In the genomic region with DNA sequence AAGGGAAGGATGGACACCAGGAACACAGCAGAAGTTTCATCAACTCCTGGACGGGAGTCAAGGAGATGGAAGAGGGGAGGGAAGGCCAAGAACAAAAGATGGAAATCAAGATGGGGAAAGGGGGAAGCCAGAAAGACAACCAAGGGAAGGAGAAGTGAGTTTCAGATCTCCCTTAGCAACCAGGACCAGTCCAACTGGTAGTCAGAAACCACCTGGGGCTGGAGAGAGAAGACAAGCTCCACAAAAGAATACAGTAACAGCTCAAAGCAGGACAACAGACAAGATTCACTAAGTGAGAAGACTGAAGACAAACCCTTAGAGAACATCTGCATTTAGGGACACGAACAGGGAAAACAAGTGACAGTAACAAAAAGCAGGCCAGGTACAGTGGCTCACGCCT, we compare ENCODE assay signal across 22 cellular contexts. TPM values are rescaled to one million over a fixed set of nuclear protein-coding genes. Genes with fewer than 3 reads are reported as not detected.
A peak's percentile ranks its signal among the peaks of the same experiment; 100 is the strongest.
DNase-seq lines count a peak whose midpoint lies in the region; ATAC-seq, FAIRE-seq and TF ChIP-seq lines count a peak whose summit lies in the region.
"Had no signal": no experiment of that assay in that cellular context is flagged by ENCODE, and none has a peak within 500 bp of the region (broad histone marks: within the 10 kb centered on the region; RNA-seq: fewer than 3 reads in every experiment).

No MANE protein-coding gene starts in this region.

- intact Hi-C loops in activated CD8-positive, alpha-beta T cell treated with anti-CD3 and anti-CD28 coated beads for 36 hours (cut with micrococcal nuclease) = no loop called here
- intact Hi-C loops in OCI-LY7 (cut with micrococcal nuclease; ENCODE audit: unreplicated experiment) = no loop called here

- no peaks in the 10 kb centered on the region for H3K9me3 ChIP-seq in OCI-LY7 (ENCODE audit: low read length)
- no peaks in the 10 kb centered on the region for H3K9me3 ChIP-seq in keratinocyte (ENCODE audit: control insufficient read depth, low read depth, low read length)

- peaks cover 60% of the 10 kb centered on the region for H3K79me2 ChIP-seq in OCI-LY7 (ENCODE audit: insufficient read depth, low read depth, low read length)
- no peaks in the 10 kb centered on the region for H3K79me2 ChIP-seq in keratinocyte (ENCODE audit: control insufficient read depth, insufficient read depth, low read length)

- H3K27me3 ChIP-seq in keratinocyte (ENCODE audit: control insufficient read depth, extremely low read depth, insufficient read depth, low read length) = no peaks in the 10 kb centered on the region

- H3K27me3 Mint-ChIP-seq in activated CD8-positive, alpha-beta T cell treated with anti-CD3 and anti-CD28 coated beads, Interleukin-2, amount 10 ng/mL, durations not matched to agents 7 days and 5 days (ENCODE audit: low read depth) = no peaks in the 10 kb centered on the region
- no peaks in the 10 kb centered on the region for H3K27me3 Mint-ChIP-seq in activated CD8-positive, alpha-beta T cell treated with anti-CD3 and anti-CD28 coated beads for 36 hours
- H3K27me3 Mint-ChIP-seq in stimulated activated naive B cell treated with anti-CD40 and anti-IgM and Interleukin-4, amounts not matched to agents 10 μg/mL and 1 μg/mL and 100 μg/mL, for 72 hours = no peaks in the 10 kb centered on the region
- H3K27me3 Mint-ChIP-seq: CD4-positive, alpha-beta memory T cell had no signal

- peak; percentile 46 for FAIRE-seq in keratinocyte (lab: Jason Lieb, UNC)
- FAIRE-seq: GM12892, GM18507, HTR-8/SVneo had no signal

- H4K20me1 ChIP-seq in OCI-LY7 (ENCODE audit: insufficient read depth, low read length) = peaks cover 18% of the 10 kb centered on the region; the same call in 1 of the 2 replicates
- no peaks in the 10 kb centered on the region for H4K20me1 ChIP-seq in keratinocyte (ENCODE audit: control insufficient read depth, extremely low read depth, insufficient read depth, low read length)

- no TSS peak for BruUV-seq in OCI-LY7 (replicated peaks; lab: Mats Ljungman, UMichigan)

- peaks cover 84% of the 10 kb centered on the region for H3K36me3 ChIP-seq in OCI-LY7 (ENCODE audit: insufficient read depth, low read length)
- peaks cover 3 to 12% of the 10 kb centered on the region in 2 experiments for H3K36me3 ChIP-seq in keratinocyte (ENCODE audit: control insufficient read depth in 2 of 2, extremely low read depth in 1 of 2, insufficient read depth in 2 of 2, low read length in 2 of 2)

- no peaks in the 10 kb centered on the region for H3K4me1 Mint-ChIP-seq in activated CD8-positive, alpha-beta T cell treated with anti-CD3 and anti-CD28 coated beads, Interleukin-2, amount 10 ng/mL, durations not matched to agents 7 days and 5 days (ENCODE audit: low read depth)
- H3K4me1 Mint-ChIP-seq in activated CD8-positive, alpha-beta T cell treated with anti-CD3 and anti-CD28 coated beads for 36 hours (ENCODE audit: low read depth) = no peaks in the 10 kb centered on the region
- H3K4me1 Mint-ChIP-seq in stimulated activated naive B cell treated with anti-CD40 and anti-IgM and Interleukin-4, amounts not matched to agents 10 μg/mL and 1 μg/mL and 100 μg/mL, for 72 hours = peaks cover 35 to 57% of the 10 kb centered on the region in 2 donors
- H3K4me1 Mint-ChIP-seq: CD4-positive, alpha-beta memory T cell had no signal

- H3K9me1 ChIP-seq in keratinocyte (ENCODE audit: control insufficient read depth, extremely low read depth, insufficient read depth, low read length) = no peaks in the 10 kb centered on the region

- H3K4me2 ChIP-seq in OCI-LY7 (ENCODE audit: low read length) (peak overlapping the region; percentile 21), keratinocyte (ENCODE audit: control insufficient read depth, extremely low read depth, insufficient read depth, low read depth, low read length) (peak overlapping the region; percentile 51)

- CTCF ChIA-PET in activated CD8-positive, alpha-beta T cell treated with anti-CD3 and anti-CD28 coated beads, Interleukin-2, amount 10 ng/mL, durations not matched to agents 7 days and 5 days (lab: Charles Lee) = no interaction called here
- CTCF ChIA-PET in activated CD8-positive, alpha-beta T cell treated with anti-CD3 and anti-CD28 coated beads for 36 hours (lab: Charles Lee) = no interaction called here
- CTCF ChIA-PET in OCI-LY7 (lab: Charles Lee; ENCODE audit: unreplicated experiment) = no interaction called here

- peaks cover 52% of the 10 kb centered on the region for H3K4me1 ChIP-seq in OCI-LY7 (ENCODE audit: insufficient read depth, low read length, poor library complexity, severe bottlenecking)
- H3K4me1 ChIP-seq in keratinocyte (ENCODE audit: control insufficient read depth, extremely low read depth, insufficient read depth, low read length) = peaks cover 13% of the 10 kb centered on the region

- H3K36me3 Mint-ChIP-seq in activated CD8-positive, alpha-beta T cell treated with anti-CD3 and anti-CD28 coated beads, Interleukin-2, amount 10 ng/mL, durations not matched to agents 7 days and 5 days (ENCODE audit: low read depth) = peaks cover 42% of the 10 kb centered on the region
- H3K36me3 Mint-ChIP-seq in activated CD8-positive, alpha-beta T cell treated with anti-CD3 and anti-CD28 coated beads for 36 hours (ENCODE audit: low read depth) = peaks cover 47% of the 10 kb centered on the region
- H3K36me3 Mint-ChIP-seq in stimulated activated naive B cell treated with anti-CD40 and anti-IgM and Interleukin-4, amounts not matched to agents 10 μg/mL and 1 μg/mL and 100 μg/mL, for 72 hours = peaks cover 33 to 50% of the 10 kb centered on the region in 2 donors

- H3K27ac ChIP-seq in OCI-LY7 (ENCODE audit: low read depth, low read length, poor library complexity, severe bottlenecking) (peak overlapping the region; percentile 55), keratinocyte (ENCODE audit: control insufficient read depth, insufficient read depth, low read length) (no peak overlapping the region)
- H3K27ac ChIP-seq: GM23248 had no signal

- DNase-seq in activated CD8-positive, alpha-beta T cell treated with anti-CD3 and anti-CD28 coated beads, Interleukin-2, amount 10 ng/mL, durations not matched to agents 7 days and 5 days = no peak
- DNase-seq in activated CD8-positive, alpha-beta T cell treated with anti-CD3 and anti-CD28 coated beads for 36 hours = no peak
- no peak for DNase-seq in OCI-LY7 (ENCODE audit: low spot score)
- DNase-seq in keratinocyte (ENCODE audit: low read depth, low spot score) = no peak
- DNase-seq in stimulated activated naive B cell treated with anti-CD40 and anti-IgM and Interleukin-4, amounts not matched to agents 10 μg/mL and 1 μg/mL and 100 μg/mL, for 72 hours = no peak
- DNase-seq in activated gamma-delta T cell (lab: John Stamatoyannopoulos, UW) = no peak
- no peak for DNase-seq in cerebellar cortex (ENCODE audit: low spot score)
- DNase-seq: CD4-positive, alpha-beta memory T cell; DMS53; GM23248; NCI-H1092 treated with DMSO at 0.1 percent for 48 hours; NCI-H146; NCI-H2081; NCI-H82; PC-3; RPMI8226; SIG-M5 had no signal

- dilution Hi-C loops in keratinocyte (cut with MboI; ENCODE audit: extremely low pct_ligation_motif_present, low sequenced_read_pairs) = no loop called here

- H3K9me2 ChIP-seq in OCI-LY7 (ENCODE audit: insufficient read depth, low read length) = no peaks in the 10 kb centered on the region

- H3K9ac ChIP-seq in keratinocyte (ENCODE audit: control insufficient read depth, extremely low read depth, insufficient read depth, low read length) = no peak overlapping the region
- H3K9ac ChIP-seq: GM23248 had no signal

- POLR2A ChIA-PET in activated CD8-positive, alpha-beta T cell treated with anti-CD3 and anti-CD28 coated beads, Interleukin-2, amount 10 ng/mL, durations not matched to agents 7 days and 5 days (lab: Charles Lee) = no interaction called here
- POLR2A ChIA-PET in activated CD8-positive, alpha-beta T cell treated with anti-CD3 and anti-CD28 coated beads for 36 hours (lab: Charles Lee) = no interaction called here
- POLR2A ChIA-PET in OCI-LY7 (lab: Charles Lee) = interaction anchor here (0.7 to 2.9 kb wide), 3 partner anchors 9 to 28 kb away, joined by 3 to 13 read pairs (median 4); no protein-coding TSS in a partner anchor

- H3K9me3 Mint-ChIP-seq in activated CD8-positive, alpha-beta T cell treated with anti-CD3 and anti-CD28 coated beads, Interleukin-2, amount 10 ng/mL, durations not matched to agents 7 days and 5 days (ENCODE audit: insufficient read depth) = no peaks in the 10 kb centered on the region
- H3K9me3 Mint-ChIP-seq in activated CD8-positive, alpha-beta T cell treated with anti-CD3 and anti-CD28 coated beads for 36 hours = no peaks in the 10 kb centered on the region
- H3K9me3 Mint-ChIP-seq in stimulated activated naive B cell treated with anti-CD40 and anti-IgM and Interleukin-4, amounts not matched to agents 10 μg/mL and 1 μg/mL and 100 μg/mL, for 72 hours = no peaks in the 10 kb centered on the region

- H3K4me3 Mint-ChIP-seq in activated CD8-positive, alpha-beta T cell treated with anti-CD3 and anti-CD28 coated beads, Interleukin-2, amount 10 ng/mL, durations not matched to agents 7 days and 5 days = no peak overlapping the region
- no peak overlapping the region for H3K4me3 Mint-ChIP-seq in activated CD8-positive, alpha-beta T cell treated with anti-CD3 and anti-CD28 coated beads for 36 hours
- H3K4me3 Mint-ChIP-seq in stimulated activated naive B cell treated with anti-CD40 and anti-IgM and Interleukin-4, amounts not matched to agents 10 μg/mL and 1 μg/mL and 100 μg/mL, for 72 hours = no peak overlapping the region
- H3K4me3 Mint-ChIP-seq: CD4-positive, alpha-beta memory T cell had no signal

- no peak for TF ChIP-seq CTCF in activated CD8-positive, alpha-beta T cell treated with anti-CD3 and anti-CD28 coated beads for 36 hours (IDR thresholded peaks at IDR 0.05)
- TF ChIP-seq CTCF in OCI-LY7 (conservative IDR thresholded peaks at IDR 0.05; ENCODE audit: low read length) (no peak), keratinocyte (optimal IDR thresholded peaks at IDR 0.05 in 1 of 3, IDR thresholded peaks at IDR 0.05 in 1 of 3, conservative IDR thresholded peaks at IDR 0.05 in 1 of 3; ENCODE audit: extremely low read depth in 1 of 3, insufficient read depth in 2 of 3, low read length in 3 of 3) (no peak)

- no peak for ATAC-seq in activated CD8-positive, alpha-beta T cell treated with anti-CD3 and anti-CD28 coated beads, Interleukin-2, amount 10 ng/mL, durations not matched to agents 7 days and 5 days
- no peak for ATAC-seq in activated CD8-positive, alpha-beta T cell treated with anti-CD3 and anti-CD28 coated beads for 36 hours
- no peak for ATAC-seq in stimulated activated naive B cell treated with anti-CD40 and anti-IgM and Interleukin-4, amounts not matched to agents 10 μg/mL and 1 μg/mL and 100 μg/mL, for 72 hours (replicated peaks)
- no peak for ATAC-seq in HG03521 (IDR thresholded peaks at IDR 0.05; ENCODE audit: unreplicated experiment)
- ATAC-seq: HCT116, PC-3 had no signal

- no peak overlapping the region for H3K4me3 ChIP-seq in OCI-LY7 (ENCODE audit: low read depth, low read length, poor library complexity, severe bottlenecking)
- no peak overlapping the region for H3K4me3 ChIP-seq in keratinocyte (ENCODE audit: control insufficient read depth in 2 of 3, extremely low read depth in 1 of 3, insufficient read depth in 2 of 3, low read depth in 1 of 3, low read length in 3 of 3)
- H3K4me3 ChIP-seq: GM23248 had no signal

- H3K27ac Mint-ChIP-seq in activated CD8-positive, alpha-beta T cell treated with anti-CD3 and anti-CD28 coated beads, Interleukin-2, amount 10 ng/mL, durations not matched to agents 7 days and 5 days = peak overlapping the region; percentile 11
- H3K27ac Mint-ChIP-seq in activated CD8-positive, alpha-beta T cell treated with anti-CD3 and anti-CD28 coated beads for 36 hours = no peak overlapping the region
- H3K27ac Mint-ChIP-seq in stimulated activated naive B cell treated with anti-CD40 and anti-IgM and Interleukin-4, amounts not matched to agents 10 μg/mL and 1 μg/mL and 100 μg/mL, for 72 hours = peak overlapping the region; percentile 70

- no peak overlapping the region for H2AFZ ChIP-seq in OCI-LY7 (ENCODE audit: low read length)
- H2AFZ ChIP-seq in keratinocyte (ENCODE audit: control insufficient read depth, low read length) = peak overlapping the region; percentile 50
- H2AFZ ChIP-seq: GM23248 had no signal

RNA-seq across cellular contexts. Expression of gene CDCA7L, which starts 30.6 kb away (rescaled TPM):
- 10 to 100 TPM; 66.4 to 67.9 TPM for total RNA-seq in activated CD8-positive, alpha-beta T cell treated with anti-CD3 and anti-CD28 coated beads, Interleukin-2, amount 10 ng/mL, durations not matched to agents 7 days and 5 days
- total RNA-seq in activated CD8-positive, alpha-beta T cell treated with anti-CD3 and anti-CD28 coated beads for 36 hours = 100 to 1,000 TPM; 101 to 102 TPM
- total RNA-seq in OCI-LY7 (2014; rRNA removed; shearing (Covaris generic)) = 155 and 157 TPM in 2 replicates
- total RNA-seq in OCI-LY7 (2022) = 173 and 175 TPM in 2 replicates
- polyA plus RNA-seq in keratinocyte = 11.8 to 31.8 TPM (median 30.0 TPM) in 3 replicates
- polyA plus RNA-seq in keratinocyte (2011; ENCODE audit: low read depth) = 10.3 TPM
- polyA plus RNA-seq in keratinocyte (2011; cell fraction: cytosol; rRNA removed) = 18.4 and 24.2 TPM in 2 replicates
- polyA plus RNA-seq in keratinocyte (2011; cell fraction: nucleus; rRNA removed) = 18.6 and 19.7 TPM in 2 replicates
- 5.9 and 22.2 TPM in 2 replicates for polyA plus RNA-seq in keratinocyte (2012; ENCODE audit: low replicate concordance)
- polyA minus RNA-seq in keratinocyte = 12.9 to 66.0 TPM (median 44.4 TPM) in 3 replicates
- polyA minus RNA-seq in keratinocyte (2011; cell fraction: cytosol; rRNA and poly(A)+ RNA removed) = 19.2 TPM
- 11.8 and 19.8 TPM in 2 replicates for polyA minus RNA-seq in keratinocyte (2011; cell fraction: nucleus; rRNA and poly(A)+ RNA removed)
